8 cellular contexts compared by ENCODE assay signal in genomic region chr5:139668064-139668880, GRCh38. TPM values are rescaled to one million over a fixed set of nuclear protein-coding genes. Genes with fewer than 3 reads are reported as not detected.
DNase-seq lines count a peak whose midpoint lies in the region.

No MANE protein-coding gene starts in this region.

- DNase-seq in EL (peak; percentile 72), LHCN-M2 (ENCODE audit: low read depth) (peak; percentile 59), activated gamma-delta T cell treated with Interleukin-2 at 50 U/mL for 16 hours (peak; percentile 44), globus pallidus (ENCODE audit: low spot score) (peak; percentile 64), putamen (ENCODE audit: low spot score) (peak; percentile 64), NCI-H1417 (lab: John Stamatoyannopoulos, UW) (no peak), DMS153 (lab: John Stamatoyannopoulos, UW) (no peak), NCI-H187 (lab: John Stamatoyannopoulos, UW) (no peak)

RNA-seq across cellular contexts. Expression of gene CXXC5, which starts 20.1 kb away (rescaled TPM):
- 240 and 264 TPM in 2 replicates for total RNA-seq in LHCN-M2 (2014; rRNA removed)
- polyA plus RNA-seq in LHCN-M2 (2012), result 111 TPM

Comparison
In these comparisons a context has a peak if more than half of its experiments do, and no peak if none do; other contexts are left out.
1. DNase-seq: peak in EL (single experiment), LHCN-M2 (single experiment), activated gamma-delta T cell treated with Interleukin-2 at 50 U/mL for 16 hours (single experiment), globus pallidus (single experiment) and putamen (single experiment); none in NCI-H1417 (0 of 3), DMS153 (single experiment) and NCI-H187 (0 of 2).